ENCODE assay signal across 14 cellular contexts in the genomic region with DNA sequence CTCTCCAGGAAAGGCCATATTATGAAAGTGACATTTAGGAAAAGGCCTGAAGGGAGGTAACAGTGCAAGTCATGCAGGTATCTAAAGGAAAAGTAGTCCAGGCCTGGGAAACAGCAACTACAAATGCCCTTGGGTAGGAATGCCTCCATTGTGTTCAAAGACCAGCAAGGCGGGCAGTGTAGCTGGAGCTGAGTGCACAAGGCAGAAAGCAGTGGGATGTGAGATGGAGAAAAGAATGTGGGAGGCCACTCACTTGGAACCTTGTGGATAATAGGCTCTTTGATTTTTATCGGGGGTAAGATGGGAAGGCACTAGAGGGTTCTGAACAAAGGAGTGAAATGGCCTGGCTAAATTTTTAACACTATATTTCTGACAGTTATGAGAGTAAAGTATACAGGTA.
DNase-seq lines count a peak whose midpoint lies in the region; ATAC-seq and TF ChIP-seq lines count a peak whose summit lies in the region.
"Had no signal": no experiment of that assay in that cellular context is flagged by ENCODE, and none has a peak within 500 bp of the region (broad histone marks: within the 10 kb centered on the region; RNA-seq: fewer than 3 reads in every experiment).

No MANE protein-coding gene starts in this region.

- BruUV-seq in Calu3 (replicated peaks; lab: Mats Ljungman, UMichigan) (no TSS peak), PC-3 (replicated peaks; lab: Mats Ljungman, UMichigan) (no TSS peak)

- H2AFZ ChIP-seq in neural progenitor cell (replicated peaks) (no peak overlapping the region), PC-3 (ENCODE audit: low read length) (no peak overlapping the region)

- peak overlapping the region; percentile 16 for H3K27ac Mint-ChIP-seq in Calu3 (ENCODE audit: unreplicated experiment)
- no peak overlapping the region for H3K27ac Mint-ChIP-seq in neural progenitor cell
- H3K27ac Mint-ChIP-seq: CD4-positive, alpha-beta memory T cell; IgD-negative memory B cell had no signal

- H4K20me1 ChIP-seq in neural progenitor cell (ENCODE audit: low read depth) (no peaks in the 10 kb centered on the region), PC-3 (ENCODE audit: low read length) (no peaks in the 10 kb centered on the region)

- H3K4me1 ChIP-seq in neural progenitor cell (peaks cover 7% of the 10 kb centered on the region), PC-3 (ENCODE audit: insufficient read depth, low read length) (peaks cover 12% of the 10 kb centered on the region; the same call in 1 of the 2 replicates)
- H3K4me1 ChIP-seq: BE2C had no signal

- DNase-seq in Calu3 = no peak
- DNase-seq in SK-MEL-5 (ENCODE audit: low read depth, low spot score) = peak; percentile 28
- DNase-seq in kidney tubule cell (ENCODE audit: low spot score) = peak; percentile 3
- peak; percentile 29 for DNase-seq in neural progenitor cell (ENCODE audit: low spot score)
- DNase-seq in PC-3 = no peak
- no peak for DNase-seq in dermis blood vessel endothelial cell
- DNase-seq in AG20443 (ENCODE audit: low spot score) = no peak
- DNase-seq: BE2C; CD4-positive, alpha-beta memory T cell; COR-L47 had no signal

- H3K9me3 Mint-ChIP-seq in Calu3 (ENCODE audit: low read depth, unreplicated experiment) (no peaks in the 10 kb centered on the region), neural progenitor cell (no peaks in the 10 kb centered on the region)
- H3K9me3 Mint-ChIP-seq: IgD-negative memory B cell had no signal

- H3K4me3 Mint-ChIP-seq in Calu3 (ENCODE audit: low read depth, unreplicated experiment) (no peak overlapping the region), neural progenitor cell (no peak overlapping the region)
- H3K4me3 Mint-ChIP-seq: IgD-negative memory B cell had no signal

- H3K36me3 ChIP-seq in neural progenitor cell (no peaks in the 10 kb centered on the region), PC-3 (ENCODE audit: low read depth, low read length) (no peaks in the 10 kb centered on the region)
- H3K36me3 ChIP-seq: BE2C had no signal

- TF ChIP-seq CTCF in Calu3 (IDR thresholded peaks at IDR 0.05; ENCODE audit: unreplicated experiment) (no peak), neural progenitor cell (IDR thresholded peaks at IDR 0.05) (no peak), PC-3 (conservative IDR thresholded peaks at IDR 0.05; ENCODE audit: low read depth, low read length) (no peak)

- H3K4me3 ChIP-seq in neural progenitor cell (no peak overlapping the region), PC-3 (ENCODE audit: low read length) (no peak overlapping the region)
- H3K4me3 ChIP-seq: GM12878 had no signal

- intact Hi-C loops in Calu3 (cut with micrococcal nuclease; ENCODE audit: unreplicated experiment) (no loop called here), PC-3 (cut with micrococcal nuclease) (no loop called here)

- H3K4me1 Mint-ChIP-seq in Calu3 (ENCODE audit: low read depth, unreplicated experiment) (peaks cover 15% of the 10 kb centered on the region), neural progenitor cell (peaks cover 10% of the 10 kb centered on the region)
- H3K4me1 Mint-ChIP-seq: CD4-positive, alpha-beta memory T cell; IgD-negative memory B cell had no signal

- H3K9me3 ChIP-seq in neural progenitor cell (ENCODE audit: low read depth) (no peaks in the 10 kb centered on the region), PC-3 (ENCODE audit: low read length) (no peaks in the 10 kb centered on the region)
- H3K9me3 ChIP-seq: BE2C had no signal

- CTCF ChIA-PET in Calu3 (lab: Charles Lee) (no interaction called here), PC-3 (lab: Charles Lee) (no interaction called here)

- ATAC-seq in PC-3 = no peak
- ATAC-seq: GM12878, HCT116 had no signal

- H3K27me3 ChIP-seq in neural progenitor cell = no peaks in the 10 kb centered on the region
- no peaks in the 10 kb centered on the region for H3K27me3 ChIP-seq in PC-3 (ENCODE audit: low read length)
- H3K27me3 ChIP-seq: BE2C had no signal

- H3K27ac ChIP-seq in neural progenitor cell (no peak overlapping the region), PC-3 (ENCODE audit: low read length) (no peak overlapping the region)
- H3K27ac ChIP-seq: C4-2B had no signal

- H3K4me2 ChIP-seq in neural progenitor cell = no peak overlapping the region
- H3K4me2 ChIP-seq in PC-3 (ENCODE audit: low read length) = no peak overlapping the region

- in situ Hi-C loops in SK-MEL-5 (cut with HindIII; ENCODE audit: low pct_unique_long_range_greater_than_20kb, low sequenced_read_pairs) = no loop called here

- H3F3A ChIP-seq in neural progenitor cell (ENCODE audit: low read depth) = no peaks in the 10 kb centered on the region
- no peaks in the 10 kb centered on the region for H3F3A ChIP-seq in PC-3 (ENCODE audit: low read length, unreplicated experiment)

- POLR2A ChIA-PET in PC-3 (lab: Charles Lee; ENCODE audit: unreplicated experiment) = no interaction called here

- H3K9me2 ChIP-seq in PC-3 (replicated peaks; ENCODE audit: low read length) = no peaks in the 10 kb centered on the region

- H3K9ac ChIP-seq in neural progenitor cell (no peak overlapping the region), PC-3 (ENCODE audit: low read length) (no peak overlapping the region)

- H3K27me3 Mint-ChIP-seq in Calu3 (ENCODE audit: unreplicated experiment) (no peaks in the 10 kb centered on the region), neural progenitor cell (ENCODE audit: insufficient read depth, low read depth) (no peaks in the 10 kb centered on the region)
- H3K27me3 Mint-ChIP-seq: CD4-positive, alpha-beta memory T cell; IgD-negative memory B cell had no signal

- H3K36me3 Mint-ChIP-seq in Calu3 (ENCODE audit: insufficient read depth, unreplicated experiment) (peaks cover 5% of the 10 kb centered on the region), neural progenitor cell (no peaks in the 10 kb centered on the region)
- H3K36me3 Mint-ChIP-seq: CD4-positive, alpha-beta memory T cell had no signal

- H3K79me2 ChIP-seq in neural progenitor cell (ENCODE audit: low read depth) = no peaks in the 10 kb centered on the region
- no peaks in the 10 kb centered on the region for H3K79me2 ChIP-seq in PC-3 (ENCODE audit: low read length)

Comparison
In these comparisons a context has a peak if more than half of its experiments do, and no peak if none do; other contexts are left out.
1. DNase-seq: peak in SK-MEL-5 (single experiment), kidney tubule cell (single experiment) and neural progenitor cell (single experiment); none in Calu3 (single experiment), PC-3 (single experiment), dermis blood vessel endothelial cell (single experiment) and AG20443 (single experiment).